8 cellular contexts compared by ENCODE assay signal in genomic region chr21:46350571-46350970, GRCh38.
"Had no signal": no experiment of that assay in that cellular context is flagged by ENCODE, and none has a peak within 500 bp of the region (broad histone marks: within the 10 kb centered on the region; RNA-seq: fewer than 3 reads in every experiment).

No MANE protein-coding gene starts in this region.

- ATAC-seq: HCT116, HepG2 had no signal

- H3K9me3 ChIP-seq: HAP-1 had no signal

- H3K4me1 ChIP-seq: HAP-1 had no signal

- DNase-seq: GM23248, GOT3, H7, HFFc6 had no signal

- H3K4me3 ChIP-seq: GM23248, HAP-1 had no signal

- H2AFZ ChIP-seq: GM23248 had no signal

- H3K27ac ChIP-seq: GM23248, HL-60 had no signal
